ENCODE assay signal across 9 cellular contexts in the genomic region with DNA sequence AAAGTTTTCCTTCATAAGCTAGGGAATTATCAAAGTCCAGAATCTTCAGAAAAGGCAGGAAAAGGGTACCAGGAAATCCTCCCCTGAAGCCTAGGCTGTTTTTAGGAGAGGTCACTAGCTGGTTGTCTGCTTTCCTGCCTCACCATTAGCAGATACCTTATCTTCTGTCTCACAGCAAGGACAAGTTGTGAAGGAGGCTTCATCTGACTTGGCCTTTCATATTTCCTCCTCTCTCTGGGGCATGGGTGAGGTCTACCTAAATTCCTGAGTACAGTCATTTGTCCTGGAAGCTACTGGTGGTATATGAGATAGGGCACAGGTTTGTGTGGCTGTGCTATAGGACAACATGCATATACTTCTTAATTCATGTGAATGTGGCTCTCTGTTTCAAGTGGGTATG. TPM values are rescaled to one million over a fixed set of nuclear protein-coding genes. Genes with fewer than 3 reads are reported as not detected.
DNase-seq lines count a peak whose midpoint lies in the region; ATAC-seq, FAIRE-seq and TF ChIP-seq lines count a peak whose summit lies in the region.
"Had no signal": no experiment of that assay in that cellular context is flagged by ENCODE, and none has a peak within 500 bp of the region (broad histone marks: within the 10 kb centered on the region; RNA-seq: fewer than 3 reads in every experiment).

No MANE protein-coding gene starts in this region.

- peaks cover 66% of the 10 kb centered on the region for H3K79me2 ChIP-seq in fibroblast of lung (ENCODE audit: control insufficient read depth, insufficient read depth, low read length)

- ATAC-seq in gastrocnemius medialis (no peak), sciatic nerve (no peak), GM19463 (IDR thresholded peaks at IDR 0.05; ENCODE audit: unreplicated experiment) (no peak)

- no peaks in the 10 kb centered on the region for H3K27me3 ChIP-seq in fibroblast of lung (ENCODE audit: control insufficient read depth, insufficient read depth, low read length)
- H3K27me3 ChIP-seq in gastrocnemius medialis: no peaks in the 10 kb centered on the region

- TF ChIP-seq CTCF in fibroblast of lung (conservative IDR thresholded peaks at IDR 0.05 in 1 of 2, IDR thresholded peaks at IDR 0.05 in 1 of 2; ENCODE audit: low read depth in 1 of 2, low read length in 2 of 2): no peak
- TF ChIP-seq CTCF in gastrocnemius medialis (IDR thresholded peaks at IDR 0.05 in 4 of 5, conservative IDR thresholded peaks at IDR 0.05 in 1 of 5): no peak

- in situ Hi-C loops in gastrocnemius medialis (cut with MboI; ENCODE audit: low sequenced_read_pairs in 4 of 4): loop anchor here in 2 of 4 donors (5.0 to 25.0 kb wide), 2 partner anchors 47 to 848 kb away; partner anchors contain the start of genes PEX5 (in 2 of the 2) and NECAP1 (in 1 of the 2)

- intact Hi-C loops in gastrocnemius medialis (cut with DNase I; ENCODE audit: low total_unique reads) (loop anchor here (10.0 kb wide), 1 partner anchor 210 kb away; no protein-coding TSS in a partner anchor), sciatic nerve (cut with DNase I) (no loop called here)

- 0 out of 2 replicates have a peak overlapping the region, but pooled peaks have one; percentile 29 for H3K27ac ChIP-seq in SK-N-MC
- no peak overlapping the region for H3K27ac ChIP-seq in fibroblast of lung (ENCODE audit: insufficient read depth, low read length)
- H3K27ac ChIP-seq in gastrocnemius medialis: peak overlapping the region; percentile 89 to 98 (median 95)

- peak; percentile 28 for DNase-seq in EL
- DNase-seq in SK-N-MC (ENCODE audit: low read depth, low spot score): no peak
- DNase-seq in fibroblast of lung (ENCODE audit: low read depth in 2 of 2): peak in 1 of 2 donors; percentile 15
- no peak for DNase-seq in gastrocnemius medialis
- DNase-seq in sciatic nerve (ENCODE audit: low spot score): no peak
- DNase-seq in H54 (ENCODE audit: insufficient read length, low spot score): no peak
- no peak for DNase-seq in COLO829 (ENCODE audit: low spot score)
- DNase-seq: cerebellar nuclear complex had no signal

- H3K9me3 ChIP-seq in SK-N-MC (ENCODE audit: low read depth, low read length): no peaks in the 10 kb centered on the region
- H3K9me3 ChIP-seq in fibroblast of lung (ENCODE audit: control insufficient read depth, insufficient read depth, low read depth, low read length): no peaks in the 10 kb centered on the region
- no peaks in the 10 kb centered on the region for H3K9me3 ChIP-seq in gastrocnemius medialis

- H3K9ac ChIP-seq in SK-N-MC (ENCODE audit: insufficient read length) (no peak overlapping the region), fibroblast of lung (ENCODE audit: insufficient read depth, low read length) (no peak overlapping the region)

- H3K4me1 ChIP-seq in fibroblast of lung (ENCODE audit: control insufficient read depth, extremely low read depth, insufficient read depth, low read length): peaks cover 21% of the 10 kb centered on the region
- peaks cover 66 to 68% of the 10 kb centered on the region in 2 donors for H3K4me1 ChIP-seq in gastrocnemius medialis

- H2AFZ ChIP-seq in fibroblast of lung (ENCODE audit: low read length): no peak overlapping the region

- FAIRE-seq in H54 (lab: Jason Lieb, UNC): no peak

- TF ChIP-seq POLR2A in gastrocnemius medialis (IDR thresholded peaks at IDR 0.05) (no peak), H54 (IDR thresholded peaks at IDR 0.05; ENCODE audit: low read depth, low read length) (no peak)

- no peaks in the 10 kb centered on the region for H4K20me1 ChIP-seq in fibroblast of lung (ENCODE audit: control insufficient read depth, extremely low read depth, insufficient read depth, low read length)

- H3K4me3 ChIP-seq in SK-N-MC: no peak overlapping the region
- H3K4me3 ChIP-seq in fibroblast of lung (replicated peaks in 1 of 4; ENCODE audit: control extremely low read depth in 1 of 4, insufficient read depth in 1 of 4, low read depth in 3 of 4, low read length in 4 of 4): peak overlapping the region; percentile 88 to 95 (median 90)
- peak overlapping the region; percentile 66 to 99 (median 88) for H3K4me3 ChIP-seq in gastrocnemius medialis

- no peaks in the 10 kb centered on the region for H3K36me3 ChIP-seq in SK-N-MC (ENCODE audit: insufficient read depth, low read length)
- peaks cover 4% of the 10 kb centered on the region for H3K36me3 ChIP-seq in fibroblast of lung (ENCODE audit: control insufficient read depth, insufficient read depth, low read length)
- H3K36me3 ChIP-seq in gastrocnemius medialis: peaks cover 0 to 2% of the 10 kb centered on the region in 2 donors

- H3K4me2 ChIP-seq in fibroblast of lung (ENCODE audit: extremely low read depth, insufficient read depth, low read length): peak overlapping the region; percentile 84

RNA-seq across cellular contexts. Expression of gene FOXJ2, which starts 2.3 kb away (rescaled TPM):
- 5.4 and 8.3 TPM in 2 replicates for total RNA-seq in fibroblast of lung
- 8.3 and 9.2 TPM in 2 replicates for polyA plus RNA-seq in fibroblast of lung
- polyA plus RNA-seq in fibroblast of lung (2012): 12.0 and 13.8 TPM in 2 replicates
- polyA minus RNA-seq in fibroblast of lung (ENCODE audit: low replicate concordance): 42.4 and 75.1 TPM in 2 replicates
- total RNA-seq in gastrocnemius medialis: 10 to 100 TPM; 14.3 to 28.0 (median 22.8) TPM
- 29.9 TPM for total RNA-seq in sciatic nerve

RNA-seq across cellular contexts. Expression of gene C3AR1, which starts 31.4 kb away (rescaled TPM):
- total RNA-seq in fibroblast of lung (0.17 TPM in 1 of 2 replicates, not detected in the other), gastrocnemius medialis (1 to 10 TPM in 3 of 4 donors, under 1 TPM in 1; 0.95 to 4.7 (median 2.4) TPM), sciatic nerve (21.8 TPM)
- polyA plus RNA-seq in fibroblast of lung: 0.34 and 0.37 TPM in 2 replicates
- polyA plus RNA-seq in fibroblast of lung (2012): 0.23 and 0.24 TPM in 2 replicates
- polyA minus RNA-seq in fibroblast of lung (ENCODE audit: low replicate concordance): 22.9 TPM in 1 of 2 replicates, not detected in the other

RNA-seq across cellular contexts. Expression of gene NECAP1, which starts 47.3 kb away (rescaled TPM):
- total RNA-seq in fibroblast of lung: 40.8 and 41.1 TPM in 2 replicates
- polyA plus RNA-seq in fibroblast of lung: 31.0 and 37.9 TPM in 2 replicates
- polyA plus RNA-seq in fibroblast of lung (2012): 17.3 and 21.0 TPM in 2 replicates
- 23.0 and 25.8 TPM in 2 replicates for polyA minus RNA-seq in fibroblast of lung (ENCODE audit: low replicate concordance)
- total RNA-seq in gastrocnemius medialis: 10 to 100 TPM; 15.2 to 27.6 (median 15.8) TPM
- 34.8 TPM for total RNA-seq in sciatic nerve
